ENCODE assay signal across 20 cellular contexts in the genomic region with DNA sequence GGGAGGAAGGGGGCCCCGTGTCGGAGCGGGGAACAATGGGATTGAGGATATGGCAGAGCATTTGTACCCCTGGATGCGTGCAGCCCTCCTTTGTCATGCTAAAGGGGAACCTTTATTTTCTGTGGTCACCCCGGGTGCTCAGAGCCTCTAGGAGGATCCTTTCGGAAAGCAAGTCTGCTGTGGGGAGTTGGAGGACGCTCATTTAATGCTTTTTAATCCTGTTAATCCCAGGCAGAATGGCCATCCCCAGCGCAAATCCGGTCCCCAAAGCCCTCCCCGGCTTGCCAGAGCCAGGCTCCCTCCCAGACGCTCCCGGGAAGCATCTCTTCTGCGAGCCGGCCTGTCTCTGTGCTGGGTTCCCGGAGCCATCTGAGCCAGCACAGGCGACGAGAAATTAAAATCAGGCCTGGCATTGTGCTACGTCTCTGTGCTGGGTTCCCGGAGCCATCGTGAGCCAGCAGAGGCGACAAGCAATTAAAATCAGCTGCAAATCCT.
DNase-seq lines count a peak whose midpoint lies in the region; ATAC-seq and TF ChIP-seq lines count a peak whose summit lies in the region.
"Had no signal": no experiment of that assay in that cellular context is flagged by ENCODE, and none has a peak within 500 bp of the region (broad histone marks: within the 10 kb centered on the region; RNA-seq: fewer than 3 reads in every experiment).

No MANE protein-coding gene starts in this region.

- H3K4me3 ChIP-seq in NT2/D1 (ENCODE audit: insufficient read length, low read depth): peak overlapping the region; percentile 24
- H3K4me3 ChIP-seq in esophagus muscularis mucosa: no peak overlapping the region
- H3K4me3 ChIP-seq: HAP-1, upper lobe of left lung had no signal

- H3K27ac Mint-ChIP-seq in neural crest cell (ENCODE audit: unreplicated experiment): no peak overlapping the region
- H3K27ac Mint-ChIP-seq: activated CD8-positive, alpha-beta T cell treated with anti-CD3 and anti-CD28 coated beads for 36 hours; naive B cell had no signal

- DNase-seq in D341Med (ENCODE audit: low spot score) (peak; percentile 89), NT2/D1 (ENCODE audit: low read depth, low spot score) (peak; percentile 80), iPS DF 19.7 (ENCODE audit: low read depth, low spot score) (peak; percentile 67), neural crest cell (ENCODE audit: low read depth, low spot score) (no peak), esophagus muscularis mucosa (ENCODE audit: extremely low spot score) (no peak)
- DNase-seq: activated CD8-positive, alpha-beta T cell treated with anti-CD3 and anti-CD28 coated beads for 36 hours; activated gamma-delta T cell treated with Interleukin-2 at 50 U/mL for 16 hours; activated T-cell treated with anti-CD3 and anti-CD28 coated beads, Interleukin-2, amount 50 U/mL, for 1 hour; BE2C; cortex of kidney; DND-41; Karpas-422; naive B cell; NCI-H1694; posterior cingulate gyrus; upper lobe of left lung had no signal

- TF ChIP-seq CTCF in neural crest cell (conservative IDR thresholded peaks at IDR 0.05) (no peak), esophagus muscularis mucosa (IDR thresholded peaks at IDR 0.05) (no peak)

- ATAC-seq in HG02885 (IDR thresholded peaks at IDR 0.05; ENCODE audit: poor library complexity, unreplicated experiment): no peak
- no peak for ATAC-seq in GM21717 (IDR thresholded peaks at IDR 0.05; ENCODE audit: unreplicated experiment)
- ATAC-seq in GM21447 (IDR thresholded peaks at IDR 0.05; ENCODE audit: unreplicated experiment): no peak
- ATAC-seq: activated CD8-positive, alpha-beta T cell treated with anti-CD3 and anti-CD28 coated beads for 36 hours had no signal

- H3K9ac ChIP-seq in NT2/D1 (ENCODE audit: insufficient read length, low read depth): peak overlapping the region; percentile 71

- H3K9me3 ChIP-seq in NT2/D1 (ENCODE audit: insufficient read depth, low read length): no peaks in the 10 kb centered on the region
- no peaks in the 10 kb centered on the region for H3K9me3 ChIP-seq in esophagus muscularis mucosa
- H3K9me3 ChIP-seq: BE2C, HAP-1, upper lobe of left lung had no signal

- peaks cover 42% of the 10 kb centered on the region for H3K27me3 ChIP-seq in NT2/D1 (ENCODE audit: insufficient read depth, insufficient read length)
- H3K27me3 ChIP-seq in esophagus muscularis mucosa: peaks cover 0 to 77% (median 8%) of the 10 kb centered on the region in 4 donors
- H3K27me3 ChIP-seq: BE2C had no signal

- intact Hi-C loops in esophagus muscularis mucosa (cut with DNase I): no loop called here

- peaks cover 12% of the 10 kb centered on the region for H3K4me1 Mint-ChIP-seq in neural crest cell

- WGBS in esophagus muscularis mucosa: 8% methylated on average over 21 of the region's 21 CpGs

- H3K27me3 Mint-ChIP-seq in neural crest cell (ENCODE audit: low read depth): peaks cover 68% of the 10 kb centered on the region

- TF ChIP-seq POLR2A in esophagus muscularis mucosa (IDR thresholded peaks at IDR 0.05; ENCODE audit: low read depth): no peak

- no peaks in the 10 kb centered on the region for H3K9me3 Mint-ChIP-seq in neural crest cell

- no peak overlapping the region for H3K27ac ChIP-seq in esophagus muscularis mucosa (replicated peaks in 1 of 4)
- H3K27ac ChIP-seq: upper lobe of left lung had no signal

- peak overlapping the region; percentile 45 for H3K4me3 Mint-ChIP-seq in neural crest cell
- H3K4me3 Mint-ChIP-seq: activated CD8-positive, alpha-beta T cell treated with anti-CD3 and anti-CD28 coated beads for 36 hours had no signal

- no peak for TF ChIP-seq EP300 in esophagus muscularis mucosa (IDR thresholded peaks at IDR 0.05)

- H3K36me3 Mint-ChIP-seq in neural crest cell (ENCODE audit: low read depth): no peaks in the 10 kb centered on the region

- H3K36me3 ChIP-seq in NT2/D1 (ENCODE audit: insufficient read depth, insufficient read length, low read length) (no peaks in the 10 kb centered on the region), esophagus muscularis mucosa (no peaks in the 10 kb centered on the region)
- H3K36me3 ChIP-seq: BE2C, HAP-1, upper lobe of left lung had no signal

- peaks cover 12% of the 10 kb centered on the region for H3K4me1 ChIP-seq in NT2/D1 (ENCODE audit: insufficient read depth, insufficient read length)
- H3K4me1 ChIP-seq in esophagus muscularis mucosa: peaks cover 0 to 13% (median 0%) of the 10 kb centered on the region in 4 donors
- H3K4me1 ChIP-seq: BE2C, HAP-1, upper lobe of left lung had no signal

Comparison
In these comparisons a context has a peak if more than half of its experiments do, and no peak if none do; other contexts are left out.
1. DNase-seq: peak in D341Med (single experiment), NT2/D1 (single experiment) and iPS DF 19.7 (single experiment); none in neural crest cell (single experiment) and esophagus muscularis mucosa (single experiment).